14 cellular contexts compared by ENCODE assay signal in the genomic region with DNA sequence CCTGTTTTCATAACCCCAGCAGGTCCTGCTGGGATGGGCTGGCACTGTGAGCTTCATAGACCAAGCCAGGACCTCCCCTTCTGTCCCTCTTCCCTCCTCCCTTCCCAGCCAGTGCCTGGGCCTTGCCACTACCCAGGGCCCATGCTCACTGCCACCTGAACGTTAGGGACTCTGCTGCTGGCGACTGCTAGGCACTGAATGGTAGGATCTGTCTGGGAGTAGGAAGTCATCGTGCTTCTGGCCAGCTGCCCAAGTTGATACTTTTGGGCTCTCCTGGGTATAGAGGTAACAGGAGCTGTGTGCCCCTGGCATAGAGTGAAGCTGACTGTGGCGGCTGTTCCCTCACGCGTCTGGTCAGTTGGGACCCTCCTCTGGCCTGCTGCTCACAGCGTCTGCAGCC. TPM values are rescaled to one million over a fixed set of nuclear protein-coding genes. Genes with fewer than 3 reads are reported as not detected.
"Had no signal": no experiment of that assay in that cellular context is flagged by ENCODE, and none has a peak within 500 bp of the region (broad histone marks: within the 10 kb centered on the region; RNA-seq: fewer than 3 reads in every experiment).

No MANE protein-coding gene starts in this region.

- H2AFZ ChIP-seq: hepatocyte had no signal

- H3K27me3 ChIP-seq: hepatocyte, neutrophil, thyroid gland, uterus had no signal

- H3K9me3 Mint-ChIP-seq: activated CD4-positive, alpha-beta memory T cell treated with anti-CD3 and anti-CD28 coated beads, Interleukin-2, amount 10 ng/mL, durations not matched to agents 7 days and 5 days; central memory CD8-positive, alpha-beta T cell had no signal

- H3K27ac ChIP-seq: hepatocyte, neutrophil, skin epidermis, thyroid gland, uterus had no signal

- DNase-seq: activated CD4-positive, alpha-beta memory T cell treated with anti-CD3 and anti-CD28 coated beads, Interleukin-2, amount 10 ng/mL, durations not matched to agents 7 days and 5 days; activated CD4-positive, alpha-beta T cell treated with anti-CD3 and anti-CD28 coated beads for 1 hour; activated effector memory CD4-positive, alpha-beta T cell treated with anti-CD3 and anti-CD28 coated beads, Interleukin-2, amount 50 U/mL, for 16 hours; dermis blood vessel endothelial cell; kidney glomerular epithelial cell; retina; T-helper 9 cell; thyroid gland; uterus had no signal

- H3K4me3 ChIP-seq: hepatocyte, skin epidermis, thyroid gland, uterus had no signal

- H3K4me2 ChIP-seq: hepatocyte had no signal

- H3K27me3 Mint-ChIP-seq: activated CD4-positive, alpha-beta memory T cell treated with anti-CD3 and anti-CD28 coated beads, Interleukin-2, amount 10 ng/mL, durations not matched to agents 7 days and 5 days; brain; central memory CD8-positive, alpha-beta T cell had no signal

- H3K36me3 ChIP-seq: uterus had no signal

- H3K4me3 Mint-ChIP-seq: activated CD4-positive, alpha-beta memory T cell treated with anti-CD3 and anti-CD28 coated beads, Interleukin-2, amount 10 ng/mL, durations not matched to agents 7 days and 5 days; brain; central memory CD8-positive, alpha-beta T cell had no signal

- H3K4me1 ChIP-seq: uterus had no signal

- H3K9me3 ChIP-seq: neutrophil, thyroid gland, uterus had no signal

RNA-seq across cellular contexts. Expression of gene TRIM7, which starts 26.4 kb away (rescaled TPM):
- total RNA-seq: hepatocyte had no signal
